In the genomic region with DNA sequence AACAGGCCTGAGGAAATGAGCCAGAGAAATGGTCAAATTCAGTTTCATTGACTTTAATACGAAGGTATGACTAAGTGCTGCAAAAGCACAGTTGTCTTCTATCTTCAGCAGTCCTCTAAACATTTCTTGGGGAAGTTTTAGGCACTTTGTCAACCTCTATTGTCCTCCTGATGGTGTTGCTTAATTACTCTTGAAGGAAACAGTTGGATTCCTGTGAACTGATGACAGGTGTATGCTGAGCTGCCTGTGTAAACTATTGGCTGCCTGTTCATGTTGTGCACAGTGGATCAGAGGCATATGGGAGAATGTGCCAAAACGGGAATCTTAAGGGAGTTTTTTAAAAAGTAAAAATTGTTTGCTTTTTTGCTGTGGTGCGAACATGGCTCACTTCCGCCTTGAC, we compare ENCODE assay signal across 26 cellular contexts.
"Had no signal": no experiment of that assay in that cellular context is flagged by ENCODE, and none has a peak within 500 bp of the region (broad histone marks: within the 10 kb centered on the region; RNA-seq: fewer than 3 reads in every experiment).

No MANE protein-coding gene starts in this region.

- H3K9me3 ChIP-seq: esophagus squamous epithelium, gastroesophageal sphincter, neutrophil, psoas muscle, right lobe of liver, spleen, testis, transverse colon had no signal

- H3K27ac Mint-ChIP-seq: naive B cell; nephron; stimulated activated naive B cell treated with anti-CD40 and anti-IgM and Interleukin-4, amounts not matched to agents 10 μg/mL and 1 μg/mL and 100 μg/mL, for 72 hours; stimulated activated naive CD8-positive, alpha-beta T cell treated with anti-CD3 and anti-CD28 coated beads, Interleukin-15, amount 100 ng/mL, for 72 hours had no signal

- H3K36me3 Mint-ChIP-seq: naive B cell; stimulated activated naive B cell treated with anti-CD40 and anti-IgM and Interleukin-4, amounts not matched to agents 10 μg/mL and 1 μg/mL and 100 μg/mL, for 72 hours had no signal

- H3K27ac ChIP-seq: coronary artery, epithelial cell of prostate, esophagus squamous epithelium, gastroesophageal sphincter, neutrophil, psoas muscle, right lobe of liver, spleen, testis, transverse colon had no signal

- H3K4me1 ChIP-seq: right lobe of liver had no signal

- DNase-seq: dorsolateral prefrontal cortex; effector CD8-positive, alpha-beta T cell; esophagus squamous epithelium; foreskin fibroblast; glutamatergic neuron; kidney; left cardiac atrium; left ventricle myocardium superior; mesendoderm; naive B cell; psoas muscle; retina; right lobe of liver; spleen; stimulated activated CD4-positive, alpha-beta T cell treated with anti-CD3 and anti-CD28 coated beads, Interleukin-15, amount 100 ng/mL, for 24 hours; stimulated activated CD4-positive, alpha-beta T cell treated with anti-CD3 and anti-CD28 coated beads, Interleukin-1b, Interleukin-23, amount 100 ng/mL, for 48 hours; stimulated activated CD4-positive, alpha-beta T cell treated with anti-CD3 and anti-CD28 coated beads, Interleukin-4, amount 100 ng/mL, for 24 hours; stimulated activated naive B cell treated with anti-CD40 and anti-IgM and Interleukin-4, amounts not matched to agents 10 μg/mL and 1 μg/mL and 100 μg/mL, for 72 hours; stimulated activated naive CD8-positive, alpha-beta T cell treated with anti-CD3 and anti-CD28 coated beads, Interleukin-15, amount 100 ng/mL, for 72 hours; testis; transverse colon had no signal

- H3K27me3 ChIP-seq: dorsolateral prefrontal cortex, gastroesophageal sphincter, neutrophil, right lobe of liver, spleen, testis, transverse colon had no signal

- ATAC-seq: gastroesophageal sphincter; left cardiac atrium; left ventricle myocardium superior; psoas muscle; right lobe of liver; stimulated activated naive B cell treated with anti-CD40 and anti-IgM and Interleukin-4, amounts not matched to agents 10 μg/mL and 1 μg/mL and 100 μg/mL, for 72 hours; stimulated activated naive CD8-positive, alpha-beta T cell treated with anti-CD3 and anti-CD28 coated beads, Interleukin-15, amount 100 ng/mL, for 72 hours had no signal

- H3K9me3 Mint-ChIP-seq: naive B cell; nephron; stimulated activated naive B cell treated with anti-CD40 and anti-IgM and Interleukin-4, amounts not matched to agents 10 μg/mL and 1 μg/mL and 100 μg/mL, for 72 hours; stimulated activated naive CD8-positive, alpha-beta T cell treated with anti-CD3 and anti-CD28 coated beads, Interleukin-15, amount 100 ng/mL, for 72 hours had no signal

- H3K4me3 ChIP-seq: coronary artery, esophagus squamous epithelium, gastroesophageal sphincter, psoas muscle, right lobe of liver, spleen, testis, transverse colon had no signal

- H3K4me3 Mint-ChIP-seq: nephron; stimulated activated naive B cell treated with anti-CD40 and anti-IgM and Interleukin-4, amounts not matched to agents 10 μg/mL and 1 μg/mL and 100 μg/mL, for 72 hours; stimulated activated naive CD8-positive, alpha-beta T cell treated with anti-CD3 and anti-CD28 coated beads, Interleukin-15, amount 100 ng/mL, for 72 hours had no signal

- H3K27me3 Mint-ChIP-seq: naive B cell; stimulated activated naive B cell treated with anti-CD40 and anti-IgM and Interleukin-4, amounts not matched to agents 10 μg/mL and 1 μg/mL and 100 μg/mL, for 72 hours had no signal

- H3K36me3 ChIP-seq: esophagus squamous epithelium, gastroesophageal sphincter, neutrophil, right lobe of liver, spleen, transverse colon had no signal
